ENCODE assay signal across 8 cellular contexts in the genomic region with DNA sequence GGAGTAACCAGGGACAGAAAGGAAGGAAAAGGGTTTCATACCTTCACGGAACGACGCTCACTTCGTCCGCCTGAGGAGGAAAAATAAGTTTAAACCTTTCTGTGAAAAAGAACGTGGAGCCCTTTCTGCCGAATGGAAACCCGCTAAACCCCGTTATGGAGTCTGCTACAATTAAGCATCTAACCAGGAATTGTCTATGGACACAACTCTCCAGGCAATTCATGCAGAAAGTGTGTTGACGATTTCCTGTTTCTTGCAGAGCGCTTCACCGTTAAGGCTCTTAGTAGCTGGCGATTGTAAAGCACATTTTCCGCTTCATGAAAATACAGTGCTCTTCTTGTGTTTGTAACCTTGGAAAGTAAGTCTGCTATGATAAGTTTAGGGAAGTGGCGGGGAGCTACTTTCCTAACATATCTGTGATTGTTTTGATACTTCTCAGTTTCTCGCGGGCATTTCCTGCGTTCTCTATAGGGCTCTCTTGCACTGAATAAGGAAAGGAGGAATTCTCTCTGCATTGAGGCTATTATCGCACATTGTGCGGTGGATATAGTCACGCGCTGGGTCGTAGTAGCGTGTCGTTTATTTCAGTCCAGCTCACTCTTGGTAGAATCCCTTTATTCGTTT.
DNase-seq lines count a peak whose midpoint lies in the region; ATAC-seq and TF ChIP-seq lines count a peak whose summit lies in the region.

No MANE protein-coding gene starts in this region.

- DNase-seq in NCI-H146 (lab: John Stamatoyannopoulos, UW) (peak; percentile 40), NCI-H146 treated with DMSO at 0.1 percent for 48 hours (lab: John Stamatoyannopoulos, UW; ENCODE audit: unreplicated experiment) (no peak), hepatic stellate cell (ENCODE audit: low spot score) (peak; percentile 15), putamen (ENCODE audit: low spot score) (no peak)
- no peak for DNase-seq in stimulated activated naive B cell treated with anti-CD40 and anti-IgM and Interleukin-4, amounts not matched to agents 10 μg/mL and 1 μg/mL and 100 μg/mL, for 72 hours
- DNase-seq in activated T-cell treated with anti-CD3 and anti-CD28 coated beads, Interleukin-2, amount 50 U/mL, for 24 hours = no peak

- no peak overlapping the region for H3K4me3 Mint-ChIP-seq in stimulated activated naive B cell treated with anti-CD40 and anti-IgM and Interleukin-4, amounts not matched to agents 10 μg/mL and 1 μg/mL and 100 μg/mL, for 72 hours
- no peak overlapping the region for H3K4me3 Mint-ChIP-seq in activated T-cell treated with anti-CD3 and anti-CD28 coated beads, Interleukin-2, amount 50 U/mL, for 24 hours

- no peak overlapping the region for H3K27ac Mint-ChIP-seq in stimulated activated naive B cell treated with anti-CD40 and anti-IgM and Interleukin-4, amounts not matched to agents 10 μg/mL and 1 μg/mL and 100 μg/mL, for 72 hours
- no peak overlapping the region for H3K27ac Mint-ChIP-seq in activated T-cell treated with anti-CD3 and anti-CD28 coated beads, Interleukin-2, amount 50 U/mL, for 24 hours

- no peaks in the 10 kb centered on the region for H3K9me3 Mint-ChIP-seq in stimulated activated naive B cell treated with anti-CD40 and anti-IgM and Interleukin-4, amounts not matched to agents 10 μg/mL and 1 μg/mL and 100 μg/mL, for 72 hours
- H3K9me3 Mint-ChIP-seq in activated T-cell treated with anti-CD3 and anti-CD28 coated beads, Interleukin-2, amount 50 U/mL, for 24 hours = no peaks in the 10 kb centered on the region

- no peaks in the 10 kb centered on the region for H3K27me3 Mint-ChIP-seq in stimulated activated naive B cell treated with anti-CD40 and anti-IgM and Interleukin-4, amounts not matched to agents 10 μg/mL and 1 μg/mL and 100 μg/mL, for 72 hours
- H3K27me3 Mint-ChIP-seq in activated T-cell treated with anti-CD3 and anti-CD28 coated beads, Interleukin-2, amount 50 U/mL, for 24 hours = no peaks in the 10 kb centered on the region

- TF ChIP-seq CTCF in VCaP (conservative IDR thresholded peaks at IDR 0.05) = 0 out of 2 replicates have a peak, but pooled peaks have one; percentile 8

- H3K27ac ChIP-seq in VCaP = peak overlapping the region; percentile 99

- peaks cover 17 to 21% of the 10 kb centered on the region in 2 donors for H3K36me3 Mint-ChIP-seq in stimulated activated naive B cell treated with anti-CD40 and anti-IgM and Interleukin-4, amounts not matched to agents 10 μg/mL and 1 μg/mL and 100 μg/mL, for 72 hours
- peaks cover 65% of the 10 kb centered on the region for H3K36me3 Mint-ChIP-seq in activated T-cell treated with anti-CD3 and anti-CD28 coated beads, Interleukin-2, amount 50 U/mL, for 24 hours (ENCODE audit: low read depth)

- ATAC-seq in HG02884 (IDR thresholded peaks at IDR 0.05; ENCODE audit: unreplicated experiment) = peak; percentile 0
- ATAC-seq in stimulated activated naive B cell treated with anti-CD40 and anti-IgM and Interleukin-4, amounts not matched to agents 10 μg/mL and 1 μg/mL and 100 μg/mL, for 72 hours (replicated peaks) = peak; percentile 1

- H3K4me1 Mint-ChIP-seq in stimulated activated naive B cell treated with anti-CD40 and anti-IgM and Interleukin-4, amounts not matched to agents 10 μg/mL and 1 μg/mL and 100 μg/mL, for 72 hours = peaks cover 12 to 27% of the 10 kb centered on the region in 2 donors
- H3K4me1 Mint-ChIP-seq in activated T-cell treated with anti-CD3 and anti-CD28 coated beads, Interleukin-2, amount 50 U/mL, for 24 hours (ENCODE audit: low read depth) = peaks cover 57% of the 10 kb centered on the region

Comparison
In these comparisons a context has a peak if more than half of its experiments do, and no peak if none do; other contexts are left out.
1. DNase-seq: peak in NCI-H146 (single experiment) and hepatic stellate cell (single experiment); none in NCI-H146 treated with DMSO at 0.1 percent for 48 hours (single experiment), stimulated activated naive B cell treated with anti-CD40 and anti-IgM and Interleukin-4, amounts not matched to agents 10 μg/mL and 1 μg/mL and 100 μg/mL, for 72 hours (single experiment), putamen (single experiment) and activated T-cell treated with anti-CD3 and anti-CD28 coated beads, Interleukin-2, amount 50 U/mL, for 24 hours (single experiment).